28 cellular contexts compared by ENCODE assay signal in genomic region chr3:34176723-34177122, GRCh38.
DNase-seq lines count a peak whose midpoint lies in the region; ATAC-seq, FAIRE-seq and TF ChIP-seq lines count a peak whose summit lies in the region.
"Had no signal": no experiment of that assay in that cellular context is flagged by ENCODE, and none has a peak within 500 bp of the region (broad histone marks: within the 10 kb centered on the region; RNA-seq: fewer than 3 reads in every experiment).

No MANE protein-coding gene starts in this region.

- peak overlapping the region; percentile 84; the same call in 1 of the 2 replicates for H2AFZ ChIP-seq in OCI-LY7 (ENCODE audit: low read length)

- DNase-seq in A549 (ENCODE audit: low read depth in 1 of 2, low spot score in 1 of 2), result no peak
- no peak for DNase-seq in HEK293T (ENCODE audit: extremely low spot score)
- no peak for DNase-seq in OCI-LY7 (ENCODE audit: low spot score)
- no peak for DNase-seq in osteocyte (ENCODE audit: extremely low spot score, unreplicated experiment)
- no peak for DNase-seq in foreskin fibroblast
- no peak for DNase-seq in NCI-H510A treated with DMSO at 0.1 percent for 48 hours (lab: John Stamatoyannopoulos, UW)
- no peak for DNase-seq in uterus
- DNase-seq: ACHN; BE2C; C1 segment of cervical spinal cord; CD4-positive, alpha-beta memory T cell; CD4-positive, CD25-positive, alpha-beta regulatory T cell; CD8-positive, alpha-beta memory T cell; COR-L47; DMS 273 treated with DMSO at 0.1 percent for 48 hours; DMS153; DMS53; DMS79; DND-41; EL; GDM1 had no signal

- no peaks in the 10 kb centered on the region for H3K27me3 Mint-ChIP-seq in osteocyte (ENCODE audit: unreplicated experiment)
- H3K27me3 Mint-ChIP-seq: CD4-positive, CD25-positive, alpha-beta regulatory T cell had no signal

- CTCF ChIA-PET in A549 (lab: Yijun Ruan, JAX) (no interaction called here), HEK293T (lab: Yijun Ruan, JAX) (no interaction called here), OCI-LY7 (lab: Charles Lee; ENCODE audit: unreplicated experiment) (no interaction called here)

- no TSS peak for BruUV-seq in OCI-LY7 (replicated peaks; lab: Mats Ljungman, UMichigan)

- TF ChIP-seq CTCF in A549 (IDR thresholded peaks at IDR 0.05) (no peak), OCI-LY7 (conservative IDR thresholded peaks at IDR 0.05; ENCODE audit: low read length) (no peak), osteocyte (IDR thresholded peaks at IDR 0.05) (no peak), foreskin fibroblast (IDR thresholded peaks at IDR 0.05; ENCODE audit: low read depth, low read length) (no peak), uterus (IDR thresholded peaks at IDR 0.05) (no peak)

- H3K36me3 ChIP-seq in OCI-LY7 (ENCODE audit: insufficient read depth, low read length), result no peaks in the 10 kb centered on the region
- H3K36me3 ChIP-seq in uterus, result no peaks in the 10 kb centered on the region
- H3K36me3 ChIP-seq: BE2C, BLaER1 had no signal

- POLR2A ChIA-PET in A549 (lab: Yijun Ruan, JAX) (no interaction called here), HEK293T (lab: Yijun Ruan, JAX) (no interaction called here), OCI-LY7 (lab: Charles Lee) (interaction anchor here (1.2 kb wide), 1 partner anchor 9 kb away, joined by 3 read pairs; no protein-coding TSS in a partner anchor)

- no peaks in the 10 kb centered on the region for H3K79me2 ChIP-seq in OCI-LY7 (ENCODE audit: insufficient read depth, low read depth, low read length)

- H3K27me3 ChIP-seq in uterus, result no peaks in the 10 kb centered on the region
- H3K27me3 ChIP-seq: BE2C, BLaER1 had no signal

- no peak for TF ChIP-seq RAD21 in A549 (conservative IDR thresholded peaks at IDR 0.05 in 1 of 2, IDR thresholded peaks at IDR 0.05 in 1 of 2)

- H4K20me1 ChIP-seq in OCI-LY7 (ENCODE audit: insufficient read depth, low read length), result no peaks in the 10 kb centered on the region
- H4K20me1 ChIP-seq: BLaER1 had no signal

- H3K27ac ChIP-seq in A549 (no peak overlapping the region), OCI-LY7 (ENCODE audit: low read depth, low read length, poor library complexity, severe bottlenecking) (no peak overlapping the region), uterus (no peak overlapping the region)
- H3K27ac ChIP-seq: 22Rv1, BLaER1 had no signal

- H3K27ac Mint-ChIP-seq in osteocyte (ENCODE audit: unreplicated experiment), result peak overlapping the region; percentile 83
- H3K27ac Mint-ChIP-seq: CD14-positive monocyte; CD4-positive, alpha-beta memory T cell; CD4-positive, CD25-positive, alpha-beta regulatory T cell; CD8-positive, alpha-beta memory T cell had no signal

- H3K4me2 ChIP-seq in A549 (no peak overlapping the region), OCI-LY7 (ENCODE audit: low read length) (no peak overlapping the region)
- H3K4me2 ChIP-seq: BLaER1 had no signal

- H3K4me1 ChIP-seq in A549 (no peaks in the 10 kb centered on the region), OCI-LY7 (ENCODE audit: insufficient read depth, low read length, poor library complexity, severe bottlenecking) (peaks cover 10% of the 10 kb centered on the region), uterus (no peaks in the 10 kb centered on the region)
- H3K4me1 ChIP-seq: BE2C, BLaER1 had no signal

- peaks cover 22% of the 10 kb centered on the region for H3K9me3 Mint-ChIP-seq in osteocyte (ENCODE audit: unreplicated experiment)

- no peak for TF ChIP-seq POLR2A in A549 (IDR thresholded peaks at IDR 0.05; ENCODE audit: low read length)
- no peak for TF ChIP-seq POLR2A in uterus (IDR thresholded peaks at IDR 0.05)

- H3K36me3 Mint-ChIP-seq in osteocyte (ENCODE audit: unreplicated experiment), result peaks cover 30% of the 10 kb centered on the region
- H3K36me3 Mint-ChIP-seq: CD14-positive monocyte; CD4-positive, alpha-beta memory T cell had no signal

- ATAC-seq in A549, result no peak
- ATAC-seq in HG02763 (IDR thresholded peaks at IDR 0.05; ENCODE audit: unreplicated experiment), result no peak

- no peaks in the 10 kb centered on the region for H3K9me2 ChIP-seq in OCI-LY7 (ENCODE audit: insufficient read depth, low read length)

- peak; percentile 51 for FAIRE-seq in A549 (lab: Jason Lieb, UNC)
- FAIRE-seq: GM12878, GM12892, GM18507 had no signal

- peaks cover 75% of the 10 kb centered on the region for H3K4me1 Mint-ChIP-seq in osteocyte (ENCODE audit: unreplicated experiment)
- H3K4me1 Mint-ChIP-seq: CD14-positive monocyte; CD4-positive, alpha-beta memory T cell; CD4-positive, CD25-positive, alpha-beta regulatory T cell; CD8-positive, alpha-beta memory T cell had no signal

- TF ChIP-seq EP300 in A549 (IDR thresholded peaks at IDR 0.05), result no peak

- peak overlapping the region; percentile 85 for H3K4me3 Mint-ChIP-seq in osteocyte (ENCODE audit: unreplicated experiment)
- H3K4me3 Mint-ChIP-seq: CD14-positive monocyte; CD4-positive, alpha-beta memory T cell; CD4-positive, CD25-positive, alpha-beta regulatory T cell; CD8-positive, alpha-beta memory T cell had no signal

- H3K9me3 ChIP-seq in A549 (no peaks in the 10 kb centered on the region), OCI-LY7 (ENCODE audit: low read length) (no peaks in the 10 kb centered on the region), uterus (no peaks in the 10 kb centered on the region)
- H3K9me3 ChIP-seq: BE2C had no signal

- H3K4me3 ChIP-seq in A549 (no peak overlapping the region), OCI-LY7 (ENCODE audit: low read depth, low read length, poor library complexity, severe bottlenecking) (no peak overlapping the region), foreskin fibroblast (ENCODE audit: low read depth in 1 of 2, low read length in 2 of 2) (no peak overlapping the region), uterus (no peak overlapping the region)
- H3K4me3 ChIP-seq: BLaER1, GM12878 had no signal

- intact Hi-C loops in OCI-LY7 (cut with micrococcal nuclease; ENCODE audit: unreplicated experiment) (no loop called here), uterus (cut with DNase I; ENCODE audit: low total_unique reads) (no loop called here)

TF ChIP-seq in A549, 52 proteins besides CTCF, POLR2A, EP300 and RAD21 (continues in another document):
- no peak for TF ChIP-seq MAZ (IDR thresholded peaks at IDR 0.05; ENCODE audit: borderline replicate concordance, low read depth, low read length)
- TF ChIP-seq NPAS2 (CRISPR knock-in tag; IDR thresholded peaks at IDR 0.05; ENCODE audit: borderline replicate concordance), result no peak
- no peak for TF ChIP-seq TP53 (CRISPR knock-in tag; IDR thresholded peaks at IDR 0.05)
- no peak for TF ChIP-seq HEYL (CRISPR knock-in tag; IDR thresholded peaks at IDR 0.05)
- TF ChIP-seq, protein P1, sequence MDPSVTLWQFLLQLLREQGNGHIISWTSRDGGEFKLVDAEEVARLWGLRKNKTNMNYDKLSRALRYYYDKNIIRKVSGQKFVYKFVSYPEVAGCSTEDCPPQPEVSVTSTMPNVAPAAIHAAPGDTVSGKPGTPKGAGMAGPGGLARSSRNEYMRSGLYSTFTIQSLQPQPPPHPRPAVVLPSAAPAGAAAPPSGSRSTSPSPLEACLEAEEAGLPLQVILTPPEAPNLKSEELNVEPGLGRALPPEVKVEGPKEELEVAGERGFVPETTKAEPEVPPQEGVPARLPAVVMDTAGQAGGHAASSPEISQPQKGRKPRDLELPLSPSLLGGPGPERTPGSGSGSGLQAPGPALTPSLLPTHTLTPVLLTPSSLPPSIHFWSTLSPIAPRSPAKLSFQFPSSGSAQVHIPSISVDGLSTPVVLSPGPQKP (IDR thresholded peaks at IDR 0.05; ENCODE audit: low read depth, low read length), result no peak
- no peak for TF ChIP-seq CHD4 (IDR thresholded peaks at IDR 0.05; ENCODE audit: borderline replicate concordance)
- no peak for TF ChIP-seq FOXS1 (CRISPR knock-in tag; IDR thresholded peaks at IDR 0.05)
- no peak for TF ChIP-seq KDM5A (IDR thresholded peaks at IDR 0.05)
- TF ChIP-seq, protein P2, sequence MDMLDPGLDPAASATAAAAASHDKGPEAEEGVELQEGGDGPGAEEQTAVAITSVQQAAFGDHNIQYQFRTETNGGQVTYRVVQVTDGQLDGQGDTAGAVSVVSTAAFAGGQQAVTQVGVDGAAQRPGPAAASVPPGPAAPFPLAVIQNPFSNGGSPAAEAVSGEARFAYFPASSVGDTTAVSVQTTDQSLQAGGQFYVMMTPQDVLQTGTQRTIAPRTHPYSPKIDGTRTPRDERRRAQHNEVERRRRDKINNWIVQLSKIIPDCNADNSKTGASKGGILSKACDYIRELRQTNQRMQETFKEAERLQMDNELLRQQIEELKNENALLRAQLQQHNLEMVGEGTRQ (IDR thresholded peaks at IDR 0.05), result no peak
- TF ChIP-seq POLR2AphosphoS2 (conservative IDR thresholded peaks at IDR 0.05; ENCODE audit: low read length), result no peak

TF ChIP-seq in HEK293T, 16 proteins besides CTCF, POLR2A, EP300 and RAD21:
- TF ChIP-seq, protein P3, sequence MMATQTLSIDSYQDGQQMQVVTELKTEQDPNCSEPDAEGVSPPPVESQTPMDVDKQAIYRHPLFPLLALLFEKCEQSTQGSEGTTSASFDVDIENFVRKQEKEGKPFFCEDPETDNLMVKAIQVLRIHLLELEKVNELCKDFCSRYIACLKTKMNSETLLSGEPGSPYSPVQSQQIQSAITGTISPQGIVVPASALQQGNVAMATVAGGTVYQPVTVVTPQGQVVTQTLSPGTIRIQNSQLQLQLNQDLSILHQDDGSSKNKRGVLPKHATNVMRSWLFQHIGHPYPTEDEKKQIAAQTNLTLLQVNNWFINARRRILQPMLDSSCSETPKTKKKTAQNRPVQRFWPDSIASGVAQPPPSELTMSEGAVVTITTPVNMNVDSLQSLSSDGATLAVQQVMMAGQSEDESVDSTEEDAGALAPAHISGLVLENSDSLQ (IDR thresholded peaks at IDR 0.05), result 0 out of 2 replicates have a peak, but pooled peaks have one; percentile 6
- no peak for TF ChIP-seq ELF4 (IDR thresholded peaks at IDR 0.05)
- no peak for TF ChIP-seq ARNT (IDR thresholded peaks at IDR 0.05)
- no peak for TF ChIP-seq L3MBTL2 (conservative IDR thresholded peaks at IDR 0.05)
TF ChIP-seq in HEK293T: peak in this region for 1.
